In genomic region chr13:20974981-20975585, GRCh38 we compare ENCODE assay signal across 23 cellular contexts.
A peak's percentile ranks its signal among the peaks of the same experiment; 100 is the strongest.
DNase-seq lines count a peak whose midpoint lies in the region; ATAC-seq and TF ChIP-seq lines count a peak whose summit lies in the region.
"Had no signal": no experiment of that assay in that cellular context is flagged by ENCODE, and none has a peak within 500 bp of the region (broad histone marks: within the 10 kb centered on the region; RNA-seq: fewer than 3 reads in every experiment).

No MANE protein-coding gene starts in this region.

- H2AFZ ChIP-seq in IMR-90 (replicated peaks; ENCODE audit: low read length, poor library complexity) (no peak overlapping the region), trophoblast cell (ENCODE audit: insufficient read depth, low read length, poor library complexity) (no peak overlapping the region)

- in situ Hi-C loops in IMR-90 (cut with MboI; ENCODE audit: low sequenced_read_pairs): no loop called here

- H2BK120ac ChIP-seq in IMR-90 (ENCODE audit: low read depth, low read length): no peak overlapping the region
- H2BK120ac ChIP-seq in trophoblast cell (ENCODE audit: insufficient read depth, low read length, poor library complexity): peak overlapping the region; percentile 67

- peak overlapping the region; percentile 80 for H3K27ac Mint-ChIP-seq in Caco-2 (ENCODE audit: unreplicated experiment)
- H3K27ac Mint-ChIP-seq in activated CD4-positive, alpha-beta memory T cell treated with anti-CD3 and anti-CD28 coated beads for 36 hours: no peak overlapping the region
- H3K27ac Mint-ChIP-seq: CD8-positive, alpha-beta memory T cell had no signal

- H4K20me1 ChIP-seq in IMR-90 (ENCODE audit: insufficient read depth, low read length): peaks cover 18% of the 10 kb centered on the region; the same call in 1 of the 2 replicates

- H3K4ac ChIP-seq in IMR-90 (ENCODE audit: low read depth, low read length) (peak overlapping the region; percentile 10; the same call in 1 of the 2 replicates), trophoblast cell (ENCODE audit: low read depth, low read length) (peak overlapping the region; percentile 6)

- peaks cover 2% of the 10 kb centered on the region; the same call in 1 of the 2 replicates for H3K9me1 ChIP-seq in IMR-90 (ENCODE audit: insufficient read depth, low read length)

- no peaks in the 10 kb centered on the region for H3K27me3 Mint-ChIP-seq in Caco-2 (ENCODE audit: insufficient read depth, unreplicated experiment)
- H3K27me3 Mint-ChIP-seq in activated CD4-positive, alpha-beta memory T cell treated with anti-CD3 and anti-CD28 coated beads for 36 hours: peaks cover 3% of the 10 kb centered on the region

- TF ChIP-seq POLR2A in IMR-90 (IDR thresholded peaks at IDR 0.05; ENCODE audit: low read depth, low read length): no peak

- no peak overlapping the region for H2BK20ac ChIP-seq in IMR-90 (ENCODE audit: low read depth, low read length)

- H3K36me3 ChIP-seq in Caco-2 (ENCODE audit: control insufficient read depth, insufficient read depth, low read length) (peaks cover 4% of the 10 kb centered on the region), IMR-90 (ENCODE audit: control insufficient read depth, insufficient read depth, low read length) (peaks cover 50% of the 10 kb centered on the region), trophoblast cell (ENCODE audit: control insufficient read depth in 1 of 2, insufficient read depth in 2 of 2, low read length in 2 of 2) (peaks cover 18 to 30% of the 10 kb centered on the region in 2 experiments)

- H4K12ac ChIP-seq in trophoblast cell (ENCODE audit: low read depth, low read length): no peak overlapping the region

- H3K9me3 ChIP-seq in Caco-2 (no peaks in the 10 kb centered on the region; the same call in 1 of the 2 replicates), IMR-90 (ENCODE audit: control insufficient read depth, insufficient read depth, low read length) (no peaks in the 10 kb centered on the region), trophoblast cell (ENCODE audit: insufficient read depth, low read depth, low read length) (no peaks in the 10 kb centered on the region)
- H3K9me3 ChIP-seq: HAP-1, SJSA1 had no signal

- H3K23ac ChIP-seq in IMR-90 (ENCODE audit: low read depth, low read length) (no peak overlapping the region), trophoblast cell (ENCODE audit: low read length) (no peak overlapping the region)

- H4K5ac ChIP-seq in IMR-90 (ENCODE audit: low read depth, low read length): no peak overlapping the region

- peaks cover 7% of the 10 kb centered on the region for H3K4me1 Mint-ChIP-seq in Caco-2 (ENCODE audit: low read depth, unreplicated experiment)
- H3K4me1 Mint-ChIP-seq in activated CD4-positive, alpha-beta memory T cell treated with anti-CD3 and anti-CD28 coated beads for 36 hours (ENCODE audit: low read depth): no peaks in the 10 kb centered on the region
- H3K4me1 Mint-ChIP-seq: CD8-positive, alpha-beta memory T cell had no signal

- H3K4me2 ChIP-seq in IMR-90 (ENCODE audit: low read depth, low read length) (no peak overlapping the region), trophoblast cell (ENCODE audit: low read length) (no peak overlapping the region)

- H3K4me3 ChIP-seq in Caco-2 (ENCODE audit: low read depth, low read length) (no peak overlapping the region), IMR-90 (ENCODE audit: insufficient read depth, low read depth, low read length) (no peak overlapping the region), trophoblast cell (ENCODE audit: low read depth, low read length) (no peak overlapping the region)
- H3K4me3 ChIP-seq: HAP-1, SJSA1 had no signal

- H3K4me1 ChIP-seq in Caco-2: no peaks in the 10 kb centered on the region
- H3K4me1 ChIP-seq in IMR-90 (ENCODE audit: control insufficient read depth, insufficient read depth, low read length): no peaks in the 10 kb centered on the region
- peaks cover 5 to 7% of the 10 kb centered on the region in 2 experiments for H3K4me1 ChIP-seq in trophoblast cell (ENCODE audit: control insufficient read depth in 1 of 2, insufficient read depth in 2 of 2, low read length in 2 of 2)
- H3K4me1 ChIP-seq: HAP-1, SJSA1 had no signal

- H2AK5ac ChIP-seq in IMR-90 (ENCODE audit: low read depth, low read length): no peak overlapping the region
- no peak overlapping the region for H2AK5ac ChIP-seq in trophoblast cell (ENCODE audit: low read length)

- peak overlapping the region; percentile 29; the same call in 1 of the 2 replicates for H3K27ac ChIP-seq in IMR-90 (ENCODE audit: insufficient read depth, low read length)
- H3K27ac ChIP-seq in trophoblast cell (ENCODE audit: low read depth, low read length): peak overlapping the region; percentile 50
- H3K27ac ChIP-seq: C4-2B, HL-60, SJSA1 had no signal

- peaks cover 100% of the 10 kb centered on the region for H3K36me3 Mint-ChIP-seq in Caco-2 (ENCODE audit: insufficient read depth, unreplicated experiment)
- H3K36me3 Mint-ChIP-seq in activated CD4-positive, alpha-beta memory T cell treated with anti-CD3 and anti-CD28 coated beads for 36 hours: no peaks in the 10 kb centered on the region

- peak overlapping the region; percentile 34 for H2BK5ac ChIP-seq in IMR-90 (ENCODE audit: low read depth, low read length, poor library complexity, severe bottlenecking)
- H2BK5ac ChIP-seq in trophoblast cell (ENCODE audit: low read depth, low read length, poor library complexity): peak overlapping the region; percentile 23

- TF ChIP-seq RAD21 in IMR-90 (IDR thresholded peaks at IDR 0.05; ENCODE audit: low read length): no peak

- H2BK15ac ChIP-seq in IMR-90 (ENCODE audit: low read depth, low read length): no peak overlapping the region

- no peaks in the 10 kb centered on the region for H3K9me3 Mint-ChIP-seq in Caco-2 (ENCODE audit: unreplicated experiment)
- H3K9me3 Mint-ChIP-seq in activated CD4-positive, alpha-beta memory T cell treated with anti-CD3 and anti-CD28 coated beads for 36 hours: no peaks in the 10 kb centered on the region
- H3K9me3 Mint-ChIP-seq: CD8-positive, alpha-beta memory T cell had no signal

- H4K8ac ChIP-seq in IMR-90 (ENCODE audit: low read depth in 2 of 2, low read length in 2 of 2) (no peak overlapping the region), trophoblast cell (ENCODE audit: low read depth, low read length) (no peak overlapping the region)

- H4K91ac ChIP-seq in IMR-90 (ENCODE audit: insufficient read depth, low read depth, low read length) (no peak overlapping the region), trophoblast cell (ENCODE audit: low read depth, low read length) (peak overlapping the region; percentile 50)

- no peak overlapping the region for H2AK9ac ChIP-seq in IMR-90 (replicated peaks; ENCODE audit: low read depth, low read length, poor library complexity)

- DNase-seq in Caco-2: no peak
- no peak for DNase-seq in IMR-90
- DNase-seq in islet precursor cell: peak; percentile 80
- peak; percentile 99 for DNase-seq in trophoblast cell
- no peak for DNase-seq in NCI-H345 (lab: John Stamatoyannopoulos, UW)
- no peak for DNase-seq in activated CD4-positive, alpha-beta memory T cell treated with anti-CD3 and anti-CD28 coated beads for 36 hours
- DNase-seq in NCI-H1092 treated with DMSO at 0.1 percent for 48 hours (lab: John Stamatoyannopoulos, UW): no peak
- DNase-seq: AML-193; CD8-positive, alpha-beta memory T cell; KG1; NCI-H1105; NCI-H146; NCI-H2029 treated with DMSO at 0.1 percent for 48 hours; NCI-H2171; NCI-H446 treated with DMSO at 0.1 percent for 48 hours; NCI-H526 treated with DMSO at 0.1 percent for 48 hours had no signal

- TF ChIP-seq CTCF in Caco-2 (IDR thresholded peaks at IDR 0.05; ENCODE audit: insufficient read depth in 1 of 2, low read depth in 1 of 2, low read length in 1 of 2, severe bottlenecking in 1 of 2, unreplicated experiment in 1 of 2) (no peak), IMR-90 (conservative IDR thresholded peaks at IDR 0.05; ENCODE audit: low read depth, low read length) (no peak)

- intact Hi-C loops in Caco-2 (cut with micrococcal nuclease; ENCODE audit: unreplicated experiment): no loop called here
- intact Hi-C loops in IMR-90 (cut with micrococcal nuclease): no loop called here
- intact Hi-C loops in activated CD4-positive, alpha-beta memory T cell treated with anti-CD3 and anti-CD28 coated beads for 36 hours (cut with micrococcal nuclease): no loop called here

- POLR2A ChIA-PET in Caco-2 (lab: Charles Lee) (no interaction called here), IMR-90 (lab: Charles Lee; ENCODE audit: unreplicated experiment) (no interaction called here)
- POLR2A ChIA-PET in activated CD4-positive, alpha-beta memory T cell treated with anti-CD3 and anti-CD28 coated beads for 36 hours (lab: Charles Lee): interaction anchor here (1.1 kb wide), 1 partner anchor 43 kb away, joined by 3 read pairs; no protein-coding TSS in a partner anchor

- ATAC-seq in IMR-90 (ENCODE audit: low read depth) (no peak), GM18873 (IDR thresholded peaks at IDR 0.05; ENCODE audit: low FRiP score, unreplicated experiment) (no peak)
- ATAC-seq: HepG2, Right ventricle myocardium inferior had no signal

- H3K27me3 ChIP-seq in Caco-2 (replicated peaks; ENCODE audit: control insufficient read depth, insufficient read depth, low read length) (no peaks in the 10 kb centered on the region), IMR-90 (ENCODE audit: control insufficient read depth, insufficient read depth, low read length) (no peaks in the 10 kb centered on the region), trophoblast cell (ENCODE audit: insufficient read depth, low read length) (no peaks in the 10 kb centered on the region)
- H3K27me3 ChIP-seq: SJSA1 had no signal

- 97% methylated on average over 9 of the region's 20 CpGs; no CpG with 5 or more reads in 1 of the 2 experiments for WGBS in IMR-90 (ENCODE audit: extremely low coverage in 2 of 2, insufficient read length in 1 of 2), 2 experiments
- no CpG with 5 or more reads among the region's 20 CpGs for WGBS in trophoblast cell (ENCODE audit: extremely low coverage, insufficient coverage, insufficient read length)

- H3K4me3 Mint-ChIP-seq in Caco-2 (ENCODE audit: unreplicated experiment): no peak overlapping the region
- no peak overlapping the region for H3K4me3 Mint-ChIP-seq in activated CD4-positive, alpha-beta memory T cell treated with anti-CD3 and anti-CD28 coated beads for 36 hours
- H3K4me3 Mint-ChIP-seq: CD8-positive, alpha-beta memory T cell had no signal

- H3K14ac ChIP-seq in IMR-90 (replicated peaks; ENCODE audit: low read depth, low read length): no peak overlapping the region
- H3K14ac ChIP-seq in trophoblast cell (ENCODE audit: low read length): peak overlapping the region; percentile 22

- CTCF ChIA-PET in Caco-2 (lab: Charles Lee): interaction anchor here (0.7 kb wide), 1 partner anchor 31 kb away, joined by 3 read pairs; no protein-coding TSS in a partner anchor
- CTCF ChIA-PET in IMR-90 (lab: Yijun Ruan, JAX): no interaction called here
- CTCF ChIA-PET in activated CD4-positive, alpha-beta memory T cell treated with anti-CD3 and anti-CD28 coated beads for 36 hours (lab: Charles Lee): no interaction called here

- no peak overlapping the region for H3K56ac ChIP-seq in IMR-90 (ENCODE audit: extremely low read depth, insufficient read depth, low read length)

- no peaks in the 10 kb centered on the region for H3K79me2 ChIP-seq in trophoblast cell (ENCODE audit: control insufficient read depth, insufficient read depth, low read length, poor library complexity)

- BruUV-seq in Caco-2 (replicated peaks; lab: Mats Ljungman, UMichigan): no TSS peak
- BruUV-seq in IMR-90 (replicated peaks; lab: Mats Ljungman, UMichigan): no TSS peak

- H3K9ac ChIP-seq in IMR-90 (ENCODE audit: low read depth, low read length) (no peak overlapping the region), trophoblast cell (ENCODE audit: low read length) (no peak overlapping the region)

- no peak overlapping the region for H2BK12ac ChIP-seq in trophoblast cell (ENCODE audit: low read length)

- dilution Hi-C loops in IMR-90 (cut with HindIII; ENCODE audit: low sequenced_read_pairs, unreplicated experiment): no loop called here

- no peak overlapping the region for H3K18ac ChIP-seq in IMR-90 (ENCODE audit: low read depth, low read length)
- no peak overlapping the region for H3K18ac ChIP-seq in trophoblast cell (ENCODE audit: low read length)

- H3K79me1 ChIP-seq in IMR-90 (ENCODE audit: low read depth in 1 of 2, low read length in 2 of 2): peaks cover 36 to 63% of the 10 kb centered on the region in 2 experiments
- H3K79me1 ChIP-seq in trophoblast cell (ENCODE audit: low read length): peaks cover 4% of the 10 kb centered on the region

Comparison
In these comparisons a context has a peak if more than half of its experiments do, and no peak if none do; other contexts are left out.
1. DNase-seq: peak in islet precursor cell (single experiment) and trophoblast cell (2 of 2); none in Caco-2 (0 of 2), IMR-90 (single experiment), NCI-H345 (single experiment), activated CD4-positive, alpha-beta memory T cell treated with anti-CD3 and anti-CD28 coated beads for 36 hours (single experiment) and NCI-H1092 treated with DMSO at 0.1 percent for 48 hours (single experiment).